25 cellular contexts compared by ENCODE assay signal in genomic region chr2:8255448-8255800, GRCh38.
DNase-seq lines count a peak whose midpoint lies in the region; ATAC-seq lines count a peak whose summit lies in the region.
"Had no signal": no experiment of that assay in that cellular context is flagged by ENCODE, and none has a peak within 500 bp of the region (broad histone marks: within the 10 kb centered on the region; RNA-seq: fewer than 3 reads in every experiment).

No MANE protein-coding gene starts in this region.

- peaks cover 1% of the 10 kb centered on the region; the same call in 1 of the 2 replicates for H3K9me3 ChIP-seq in HUES48 (ENCODE audit: control insufficient read depth, insufficient read depth, low read length)
- H3K9me3 ChIP-seq: colonic mucosa, SJCRH30, upper lobe of left lung had no signal

- no peaks in the 10 kb centered on the region for H3K36me3 ChIP-seq in HUES48 (ENCODE audit: control insufficient read depth, insufficient read depth, low read length)
- H3K36me3 ChIP-seq: colonic mucosa, SJCRH30, upper lobe of left lung had no signal

- peaks cover 30% of the 10 kb centered on the region for H3K4me1 ChIP-seq in HUES48 (ENCODE audit: control insufficient read depth, insufficient read depth, low read length)
- H3K4me1 ChIP-seq: colonic mucosa, SJCRH30, upper lobe of left lung had no signal

- DNase-seq in AG08395 (ENCODE audit: low spot score) (peak; percentile 46), amniotic epithelial cell (ENCODE audit: low read depth) (peak; percentile 30), iPS-NIHi7 (ENCODE audit: extremely low spot score) (peak; percentile 48), NCI-H2227 treated with DMSO at 0.1 percent for 48 hours (lab: John Stamatoyannopoulos, UW) (no peak), NCI-H146 (lab: John Stamatoyannopoulos, UW) (no peak)
- DNase-seq in effector CD4-positive, alpha-beta T cell: no peak
- DNase-seq: activated naive CD4-positive, alpha-beta T cell; activated T-cell treated with anti-CD3 and anti-CD28 coated beads, Interleukin-2, amount 50 U/mL, for 24 hours; amygdala; CD8-positive, alpha-beta memory T cell; colonic mucosa; left colon; naive B cell; NCI-H1105 treated with DMSO at 0.1 percent for 48 hours; NCI-H2081 treated with DMSO at 0.1 percent for 48 hours; NCI-H524; NK-92 treated with Interleukin-12 subunit alpha and Interleukin-12 subunit beta, amount 100 ng/mL, for 24 hours; retina; SJCRH30; substantia nigra; upper lobe of left lung had no signal

- ATAC-seq in HG03025 (IDR thresholded peaks at IDR 0.05; ENCODE audit: low FRiP score, unreplicated experiment): no peak
- ATAC-seq: stimulated activated effector memory CD8-positive, alpha-beta T cell treated with anti-CD3 and anti-CD28 coated beads, Interleukin-12 subunit alpha, Interleukin-12 subunit beta, amount 100 ng/mL, for 72 hours had no signal

- H3K9ac ChIP-seq in HUES48 (ENCODE audit: low read depth, low read length): no peak overlapping the region

- H3K4me3 ChIP-seq in HUES48 (ENCODE audit: low read depth, low read length): no peak overlapping the region
- H3K4me3 ChIP-seq: colonic mucosa, SJCRH30, upper lobe of left lung had no signal

- peak overlapping the region; percentile 91 for H3K27ac ChIP-seq in HUES48 (ENCODE audit: low read depth, low read length)
- H3K27ac ChIP-seq: colonic mucosa, HL-60, SJCRH30, upper lobe of left lung had no signal

- H3K27me3 ChIP-seq in HUES48 (ENCODE audit: control insufficient read depth, insufficient read depth, low read length): no peaks in the 10 kb centered on the region
- H3K27me3 ChIP-seq: colonic mucosa, SJCRH30, upper lobe of left lung had no signal

Comparison
In these comparisons a context has a peak if more than half of its experiments do, and no peak if none do; other contexts are left out.
1. DNase-seq: peak in AG08395 (single experiment), amniotic epithelial cell (single experiment) and iPS-NIHi7 (single experiment); none in NCI-H2227 treated with DMSO at 0.1 percent for 48 hours (single experiment), NCI-H146 (single experiment) and effector CD4-positive, alpha-beta T cell (single experiment).